In the genomic region with DNA sequence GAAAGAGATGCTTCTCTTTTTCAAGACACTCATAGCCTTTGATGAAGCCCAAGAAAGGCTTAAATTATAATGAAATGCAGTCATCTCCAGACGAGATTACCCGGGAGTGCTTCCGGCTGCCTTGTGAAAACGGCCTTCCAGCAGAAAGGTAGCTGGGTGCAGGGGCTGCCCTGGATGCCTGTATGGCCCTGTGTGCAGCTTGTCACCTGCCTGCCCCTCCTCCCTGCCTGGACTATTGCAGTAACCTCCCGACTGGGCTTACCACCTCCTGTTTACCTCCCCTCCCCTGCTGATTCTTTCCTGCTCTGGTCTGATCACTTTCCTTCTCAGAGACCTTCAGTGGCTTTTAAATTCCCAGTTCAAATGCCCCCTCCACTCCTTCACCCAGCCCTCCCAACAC, we compare ENCODE assay signal across 1 cellular context.
TF ChIP-seq lines count a peak whose summit lies in the region.

No MANE protein-coding gene starts in this region.

TF ChIP-seq in SK-N-SH, 30 proteins besides CTCF, POLR2A, EP300 and RAD21 (continued from another document):
- TF ChIP-seq, protein P1, sequence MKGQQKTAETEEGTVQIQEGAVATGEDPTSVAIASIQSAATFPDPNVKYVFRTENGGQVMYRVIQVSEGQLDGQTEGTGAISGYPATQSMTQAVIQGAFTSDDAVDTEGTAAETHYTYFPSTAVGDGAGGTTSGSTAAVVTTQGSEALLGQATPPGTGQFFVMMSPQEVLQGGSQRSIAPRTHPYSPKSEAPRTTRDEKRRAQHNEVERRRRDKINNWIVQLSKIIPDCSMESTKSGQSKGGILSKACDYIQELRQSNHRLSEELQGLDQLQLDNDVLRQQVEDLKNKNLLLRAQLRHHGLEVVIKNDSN (IDR thresholded peaks at IDR 0.05; ENCODE audit: borderline replicate concordance, low read depth) = no peak
- TF ChIP-seq NFIC (IDR thresholded peaks at IDR 0.05; ENCODE audit: borderline replicate concordance) (no peak), MXI1 (IDR thresholded peaks at IDR 0.05; ENCODE audit: low read depth, low read length) (no peak), GATA2 (CRISPR knock-in tag; IDR thresholded peaks at IDR 0.05) (no peak), POLR2AphosphoS5 (IDR thresholded peaks at IDR 0.05; ENCODE audit: low read depth, low read length) (no peak), RCOR1 (IDR thresholded peaks at IDR 0.05; ENCODE audit: low read length) (no peak), NRF1 (IDR thresholded peaks at IDR 0.05; ENCODE audit: low read depth, low read length) (no peak), FOSL2 (IDR thresholded peaks at IDR 0.05; ENCODE audit: borderline replicate concordance, low read depth) (no peak), YY1 (IDR thresholded peaks at IDR 0.05; ENCODE audit: low read depth) (no peak), FOXJ3 (CRISPR knock-in tag; IDR thresholded peaks at IDR 0.05) (no peak), TEAD4 (IDR thresholded peaks at IDR 0.05; ENCODE audit: borderline replicate concordance, insufficient read depth) (no peak)
- TF ChIP-seq, protein P2, sequence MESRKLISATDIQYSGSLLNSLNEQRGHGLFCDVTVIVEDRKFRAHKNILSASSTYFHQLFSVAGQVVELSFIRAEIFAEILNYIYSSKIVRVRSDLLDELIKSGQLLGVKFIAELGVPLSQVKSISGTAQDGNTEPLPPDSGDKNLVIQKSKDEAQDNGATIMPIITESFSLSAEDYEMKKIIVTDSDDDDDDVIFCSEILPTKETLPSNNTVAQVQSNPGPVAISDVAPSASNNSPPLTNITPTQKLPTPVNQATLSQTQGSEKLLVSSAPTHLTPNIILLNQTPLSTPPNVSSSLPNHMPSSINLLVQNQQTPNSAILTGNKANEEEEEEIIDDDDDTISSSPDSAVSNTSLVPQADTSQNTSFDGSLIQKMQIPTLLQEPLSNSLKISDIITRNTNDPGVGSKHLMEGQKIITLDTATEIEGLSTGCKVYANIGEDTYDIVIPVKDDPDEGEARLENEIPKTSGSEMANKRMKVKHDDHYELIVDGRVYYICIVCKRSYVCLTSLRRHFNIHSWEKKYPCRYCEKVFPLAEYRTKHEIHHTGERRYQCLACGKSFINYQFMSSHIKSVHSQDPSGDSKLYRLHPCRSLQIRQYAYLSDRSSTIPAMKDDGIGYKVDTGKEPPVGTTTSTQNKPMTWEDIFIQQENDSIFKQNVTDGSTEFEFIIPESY (IDR thresholded peaks at IDR 0.05; ENCODE audit: borderline replicate concordance, low read depth) = no peak
- TF ChIP-seq, protein P3, sequence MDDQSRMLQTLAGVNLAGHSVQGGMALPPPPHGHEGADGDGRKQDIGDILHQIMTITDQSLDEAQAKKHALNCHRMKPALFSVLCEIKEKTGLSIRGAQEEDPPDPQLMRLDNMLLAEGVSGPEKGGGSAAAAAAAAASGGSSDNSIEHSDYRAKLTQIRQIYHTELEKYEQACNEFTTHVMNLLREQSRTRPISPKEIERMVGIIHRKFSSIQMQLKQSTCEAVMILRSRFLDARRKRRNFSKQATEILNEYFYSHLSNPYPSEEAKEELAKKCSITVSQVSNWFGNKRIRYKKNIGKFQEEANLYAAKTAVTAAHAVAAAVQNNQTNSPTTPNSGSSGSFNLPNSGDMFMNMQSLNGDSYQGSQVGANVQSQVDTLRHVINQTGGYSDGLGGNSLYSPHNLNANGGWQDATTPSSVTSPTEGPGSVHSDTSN (IDR thresholded peaks at IDR 0.05) = no peak
- TF ChIP-seq, protein P4, sequence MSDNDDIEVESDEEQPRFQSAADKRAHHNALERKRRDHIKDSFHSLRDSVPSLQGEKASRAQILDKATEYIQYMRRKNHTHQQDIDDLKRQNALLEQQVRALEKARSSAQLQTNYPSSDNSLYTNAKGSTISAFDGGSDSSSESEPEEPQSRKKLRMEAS (IDR thresholded peaks at IDR 0.05; ENCODE audit: low read depth) = no peak
- TF ChIP-seq, protein P5, sequence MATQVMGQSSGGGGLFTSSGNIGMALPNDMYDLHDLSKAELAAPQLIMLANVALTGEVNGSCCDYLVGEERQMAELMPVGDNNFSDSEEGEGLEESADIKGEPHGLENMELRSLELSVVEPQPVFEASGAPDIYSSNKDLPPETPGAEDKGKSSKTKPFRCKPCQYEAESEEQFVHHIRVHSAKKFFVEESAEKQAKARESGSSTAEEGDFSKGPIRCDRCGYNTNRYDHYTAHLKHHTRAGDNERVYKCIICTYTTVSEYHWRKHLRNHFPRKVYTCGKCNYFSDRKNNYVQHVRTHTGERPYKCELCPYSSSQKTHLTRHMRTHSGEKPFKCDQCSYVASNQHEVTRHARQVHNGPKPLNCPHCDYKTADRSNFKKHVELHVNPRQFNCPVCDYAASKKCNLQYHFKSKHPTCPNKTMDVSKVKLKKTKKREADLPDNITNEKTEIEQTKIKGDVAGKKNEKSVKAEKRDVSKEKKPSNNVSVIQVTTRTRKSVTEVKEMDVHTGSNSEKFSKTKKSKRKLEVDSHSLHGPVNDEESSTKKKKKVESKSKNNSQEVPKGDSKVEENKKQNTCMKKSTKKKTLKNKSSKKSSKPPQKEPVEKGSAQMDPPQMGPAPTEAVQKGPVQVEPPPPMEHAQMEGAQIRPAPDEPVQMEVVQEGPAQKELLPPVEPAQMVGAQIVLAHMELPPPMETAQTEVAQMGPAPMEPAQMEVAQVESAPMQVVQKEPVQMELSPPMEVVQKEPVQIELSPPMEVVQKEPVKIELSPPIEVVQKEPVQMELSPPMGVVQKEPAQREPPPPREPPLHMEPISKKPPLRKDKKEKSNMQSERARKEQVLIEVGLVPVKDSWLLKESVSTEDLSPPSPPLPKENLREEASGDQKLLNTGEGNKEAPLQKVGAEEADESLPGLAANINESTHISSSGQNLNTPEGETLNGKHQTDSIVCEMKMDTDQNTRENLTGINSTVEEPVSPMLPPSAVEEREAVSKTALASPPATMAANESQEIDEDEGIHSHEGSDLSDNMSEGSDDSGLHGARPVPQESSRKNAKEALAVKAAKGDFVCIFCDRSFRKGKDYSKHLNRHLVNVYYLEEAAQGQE (IDR thresholded peaks at IDR 0.05; ENCODE audit: low read depth, low read length) = no peak
